In the genomic region with DNA sequence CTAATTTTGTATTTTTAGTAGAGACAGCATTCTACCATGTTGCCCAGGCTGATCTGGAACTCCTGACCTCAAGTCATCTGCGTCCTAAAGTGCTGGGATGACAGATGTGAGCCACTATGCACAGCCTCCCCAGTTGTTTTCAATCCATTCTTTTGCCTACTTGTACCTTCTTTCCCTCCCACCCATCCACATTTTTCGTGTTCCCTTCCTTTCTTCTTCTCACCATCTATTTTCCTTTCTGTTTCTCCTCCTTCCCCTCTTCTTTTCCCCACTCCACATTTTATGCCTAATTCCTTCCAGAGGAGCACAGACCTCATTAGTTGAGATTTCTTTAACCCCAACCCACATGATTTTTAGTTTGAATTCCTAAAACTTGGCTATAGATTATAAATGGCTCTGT, we compare ENCODE assay signal across 22 cellular contexts.
"Had no signal": no experiment of that assay in that cellular context is flagged by ENCODE, and none has a peak within 500 bp of the region (broad histone marks: within the 10 kb centered on the region; RNA-seq: fewer than 3 reads in every experiment).

No MANE protein-coding gene starts in this region.

- ATAC-seq: K562 had no signal

- H3K9me3 ChIP-seq: SK-N-SH had no signal

- H3K4me1 Mint-ChIP-seq: IgD-negative memory B cell had no signal

- H3K27me3 Mint-ChIP-seq: IgD-negative memory B cell had no signal

- H3K4me3 Mint-ChIP-seq: IgD-negative memory B cell had no signal

- H3K4me2 ChIP-seq: KMS-11, SK-N-SH had no signal

- H3K27ac ChIP-seq: KMS-11 had no signal

- FAIRE-seq: K562, RCC 7860 had no signal

- H3K9ac ChIP-seq: KMS-11, SK-N-SH had no signal

- DNase-seq: Kasumi-1, MM.1S, NCI-H1092 treated with DMSO at 0.1 percent for 48 hours, NCI-H1436, NCI-H187, NCI-H2029, NCI-H2081 treated with DMSO at 0.1 percent for 48 hours, NCI-H2171, NCI-H446, NCI-H510A, NCI-H524 treated with DMSO at 0.1 percent for 48 hours, NCI-H69, NCI-H774, Right ventricle myocardium superior, RPMI8226, SIG-M5, SK-N-SH, SW 1271 had no signal

- H3K4me3 ChIP-seq: K562 had no signal
